8 cellular contexts compared by ENCODE assay signal in the genomic region with DNA sequence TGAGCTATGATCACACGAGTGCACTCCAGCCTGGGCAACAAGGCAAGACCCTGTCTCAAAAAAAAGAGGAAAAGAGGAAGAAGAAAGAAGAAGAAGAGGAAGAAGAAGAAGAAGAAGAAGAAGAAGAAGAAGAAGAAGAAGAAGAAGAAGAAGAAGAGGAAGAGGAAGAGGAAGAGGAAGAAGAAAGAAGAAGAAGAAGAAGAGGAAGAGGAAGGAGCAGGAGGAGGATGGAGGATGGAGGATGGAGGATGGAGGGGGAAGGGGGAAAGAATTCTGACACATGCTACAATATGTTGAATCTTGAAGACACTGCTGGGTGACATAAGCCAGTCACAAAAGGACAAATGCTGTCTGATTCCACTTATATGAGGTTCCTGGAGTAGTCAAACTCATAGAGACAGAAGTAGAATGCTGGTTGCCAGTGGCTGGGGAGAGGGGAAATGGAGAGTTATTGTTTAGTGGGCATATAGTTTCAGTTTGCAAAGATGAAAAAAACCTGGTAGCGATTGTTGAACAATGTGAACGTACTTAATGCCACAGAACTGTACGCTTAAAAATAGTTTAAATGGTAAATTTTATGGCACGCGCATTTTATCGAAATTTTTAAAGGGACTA. TPM values are rescaled to one million over a fixed set of nuclear protein-coding genes. Genes with fewer than 3 reads are reported as not detected.
DNase-seq lines count a peak whose midpoint lies in the region; ATAC-seq and TF ChIP-seq lines count a peak whose summit lies in the region.

No MANE protein-coding gene starts in this region.

- H2AFZ ChIP-seq in DND-41 (ENCODE audit: low read depth, low read length), result peak overlapping the region; percentile 45; the same call in 1 of the 2 replicates

- no peak for TF ChIP-seq CTCF in DND-41 (IDR thresholded peaks at IDR 0.05; ENCODE audit: borderline replicate concordance, extremely low read depth, low read length, poor library complexity, severe bottlenecking)
- no peak for TF ChIP-seq CTCF in HFF-Myc (IDR thresholded peaks at IDR 0.05; ENCODE audit: low read depth, low read length, missing control alignments)
- no peak for TF ChIP-seq CTCF in esophagus squamous epithelium (IDR thresholded peaks at IDR 0.05)

- H3K27me3 ChIP-seq in DND-41 (ENCODE audit: insufficient read depth, low read length, poor library complexity) (no peaks in the 10 kb centered on the region), mucosa of rectum (ENCODE audit: control insufficient read depth in 2 of 2, insufficient read depth in 2 of 2, low read length in 2 of 2) (peaks cover 10 to 13% of the 10 kb centered on the region in 2 donors), esophagus squamous epithelium (peaks cover 0 to 38% (median 0%) of the 10 kb centered on the region in 4 donors)

- H3K36me3 ChIP-seq in DND-41 (ENCODE audit: insufficient read depth, low read length) (no peaks in the 10 kb centered on the region), mucosa of rectum (ENCODE audit: control insufficient read depth in 2 of 2, insufficient read depth in 2 of 2, low read length in 2 of 2) (no peaks in the 10 kb centered on the region), esophagus squamous epithelium (no peaks in the 10 kb centered on the region)

- no peak for TF ChIP-seq POLR2A in esophagus squamous epithelium (IDR thresholded peaks at IDR 0.05)

- H3K9me3 Mint-ChIP-seq in activated CD4-positive, alpha-beta memory T cell treated with anti-CD3 and anti-CD28 coated beads for 36 hours, result no peaks in the 10 kb centered on the region

- H3K9ac ChIP-seq in DND-41 (ENCODE audit: low read depth, low read length) (no peak overlapping the region), mucosa of rectum (ENCODE audit: low read depth in 1 of 2, low read length in 2 of 2) (no peak overlapping the region)

- no peaks in the 10 kb centered on the region for H3K36me3 Mint-ChIP-seq in activated CD4-positive, alpha-beta memory T cell treated with anti-CD3 and anti-CD28 coated beads for 36 hours

- POLR2A ChIA-PET in activated CD4-positive, alpha-beta memory T cell treated with anti-CD3 and anti-CD28 coated beads for 36 hours (lab: Charles Lee), result no interaction called here

- H3K9me3 ChIP-seq in DND-41 (ENCODE audit: insufficient read depth, low read length, severe bottlenecking) (no peaks in the 10 kb centered on the region), mucosa of rectum (ENCODE audit: control insufficient read depth in 2 of 2, low read length in 2 of 2) (no peaks in the 10 kb centered on the region), esophagus squamous epithelium (no peaks in the 10 kb centered on the region)

- H3K4me1 ChIP-seq in DND-41 (ENCODE audit: insufficient read depth, low read length) (peaks cover 6% of the 10 kb centered on the region; the same call in 1 of the 2 replicates), mucosa of rectum (ENCODE audit: control insufficient read depth in 2 of 2, insufficient read depth in 2 of 2, low read length in 2 of 2) (no peaks in the 10 kb centered on the region), esophagus squamous epithelium (peaks cover 0 to 13% (median 0%) of the 10 kb centered on the region in 3 donors)

- peak; percentile 21; the same call in 2 of the 3 replicates for ATAC-seq in DND-41 (ENCODE audit: insufficient read depth, low read depth)

- peak overlapping the region in 1 of 2 experiments; percentile 43; a peak in 2 of 4 replicates for H3K4me3 ChIP-seq in DND-41 (ENCODE audit: low read depth in 1 of 2, low read length in 2 of 2)
- H3K4me3 ChIP-seq in HFF-Myc (replicated peaks; ENCODE audit: low read depth, low read length), result peak overlapping the region; percentile 36
- H3K4me3 ChIP-seq in mucosa of rectum (ENCODE audit: low read length in 2 of 2), result peak overlapping the region; percentile 32 to 45
- peak overlapping the region in 2 of 4 donors; percentile 37 to 41 for H3K4me3 ChIP-seq in esophagus squamous epithelium

- DNase-seq in DND-41 (no peak), HFF-Myc (ENCODE audit: extremely low read depth, low read depth) (no peak), esophagus squamous epithelium (lab: John Stamatoyannopoulos, UW) (no peak)
- peak; percentile 36 for DNase-seq in activated CD4-positive, alpha-beta memory T cell treated with anti-CD3 and anti-CD28 coated beads for 36 hours
- no peak for DNase-seq in activated CD8-positive, alpha-beta memory T cell treated with anti-CD3 and anti-CD28 coated beads, Interleukin-2, amount 50 U/mL, for 4 hours
- no peak for DNase-seq in activated CD8-positive, alpha-beta memory T cell treated with anti-CD3 and anti-CD28 coated beads, Interleukin-2, amount 50 U/mL, for 48 hours
- no peak for DNase-seq in stimulated activated CD4-positive, alpha-beta T cell treated with anti-CD3 and anti-CD28 coated beads, Interleukin-4, amount 100 ng/mL, for 1 hour

- peak overlapping the region; percentile 53; the same call in 1 of the 2 replicates for H3K4me2 ChIP-seq in DND-41 (ENCODE audit: insufficient read depth, low read length)

- intact Hi-C loops in activated CD4-positive, alpha-beta memory T cell treated with anti-CD3 and anti-CD28 coated beads for 36 hours (cut with micrococcal nuclease), result loop anchor here (1.0 to 10.0 kb wide), 8 partner anchors 16 to 759 kb away; a partner anchor contains a TSS
- intact Hi-C loops in esophagus squamous epithelium (cut with DNase I), result loop anchor here (10.0 kb wide), 1 partner anchor 171 kb away; no protein-coding TSS in a partner anchor

- H3K27ac ChIP-seq in DND-41 (ENCODE audit: low read length) (no peak overlapping the region), mucosa of rectum (ENCODE audit: low read depth in 2 of 2, low read length in 2 of 2) (no peak overlapping the region), esophagus squamous epithelium (peak overlapping the region in 1 of 4 donors; percentile 15)

- 70 to 78% methylated on average over 7 of the region's 7 CpGs for WGBS in esophagus squamous epithelium, 2 donors

- peak overlapping the region; percentile 72 for H3K4me3 Mint-ChIP-seq in activated CD4-positive, alpha-beta memory T cell treated with anti-CD3 and anti-CD28 coated beads for 36 hours

- H4K20me1 ChIP-seq in DND-41 (ENCODE audit: insufficient read depth, low read length), result no peaks in the 10 kb centered on the region

- CTCF ChIA-PET in activated CD4-positive, alpha-beta memory T cell treated with anti-CD3 and anti-CD28 coated beads for 36 hours (lab: Charles Lee), result interaction anchor here (0.7 to 9.9 kb wide), 15 partner anchors 10 to 235 kb away, joined by 3 to 83 read pairs (median 7); a partner anchor contains a TSS

- peaks cover 16% of the 10 kb centered on the region for H3K4me1 Mint-ChIP-seq in activated CD4-positive, alpha-beta memory T cell treated with anti-CD3 and anti-CD28 coated beads for 36 hours (ENCODE audit: low read depth)

- no peak overlapping the region for H3K27ac Mint-ChIP-seq in activated CD4-positive, alpha-beta memory T cell treated with anti-CD3 and anti-CD28 coated beads for 36 hours

- no peaks in the 10 kb centered on the region for H3K79me2 ChIP-seq in DND-41 (ENCODE audit: insufficient read depth, low read length)

- peaks cover 9% of the 10 kb centered on the region for H3K27me3 Mint-ChIP-seq in activated CD4-positive, alpha-beta memory T cell treated with anti-CD3 and anti-CD28 coated beads for 36 hours

RNA-seq across cellular contexts. Expression of a gene that starts 47.3 kb away (rescaled TPM):
- total RNA-seq in activated CD4-positive, alpha-beta memory T cell treated with anti-CD3 and anti-CD28 coated beads for 36 hours, result 10 to 100 TPM; 57.7 to 58.5 TPM
- total RNA-seq in esophagus squamous epithelium, result 10 to 100 TPM; 17.1 to 33.5 (median 24.6) TPM
